ENCODE assay signal across 1 cellular context in genomic region chr22:44693145-44693544, GRCh38.
TF ChIP-seq lines count a peak whose summit lies in the region.

No MANE protein-coding gene starts in this region.

TF ChIP-seq in HepG2, 621 proteins besides CTCF, POLR2A, EP300 and RAD21 (continued from another document):
- TF ChIP-seq AHDC1 (CRISPR knock-in tag; IDR thresholded peaks at IDR 0.05; ENCODE audit: borderline replicate concordance) (no peak), ZNF354B (CRISPR knock-in tag; IDR thresholded peaks at IDR 0.05) (no peak), HNRNPL (IDR thresholded peaks at IDR 0.05; ENCODE audit: low read depth, low read length) (no peak), RXRB (CRISPR knock-in tag; IDR thresholded peaks at IDR 0.05; ENCODE audit: borderline replicate concordance) (peak; percentile 33; the same call in 1 of the 2 replicates), ZNF468 (CRISPR knock-in tag; IDR thresholded peaks at IDR 0.05) (no peak), FOSL2 (CRISPR knock-in tag; IDR thresholded peaks at IDR 0.05) (peak; percentile 96), FOSL1 (CRISPR knock-in tag; IDR thresholded peaks at IDR 0.05; ENCODE audit: borderline replicate concordance) (peak; percentile 75; the same call in 1 of the 2 replicates), ZNF558 (CRISPR knock-in tag; IDR thresholded peaks at IDR 0.05; ENCODE audit: borderline replicate concordance) (no peak), SOX5 (CRISPR knock-in tag; IDR thresholded peaks at IDR 0.05; ENCODE audit: borderline replicate concordance) (0 out of 2 replicates have a peak, but pooled peaks have one; percentile 12), ZNF431 (CRISPR knock-in tag; IDR thresholded peaks at IDR 0.05; ENCODE audit: borderline replicate concordance, low read depth) (no peak), PAXIP1 (CRISPR knock-in tag; conservative IDR thresholded peaks at IDR 0.05) (no peak; the same call in 1 of the 2 replicates), SNRNP70 (IDR thresholded peaks at IDR 0.05; ENCODE audit: low read depth, low read length) (no peak), ATF7-NPFF (CRISPR knock-in tag; IDR thresholded peaks at IDR 0.05; ENCODE audit: low read depth) (no peak), ONECUT2 (CRISPR knock-in tag; IDR thresholded peaks at IDR 0.05) (no peak), HHEX (CRISPR knock-in tag; IDR thresholded peaks at IDR 0.05) (no peak), ZBTB10 (CRISPR knock-in tag; IDR thresholded peaks at IDR 0.05; ENCODE audit: borderline replicate concordance) (no peak), ZNF598 (CRISPR knock-in tag; IDR thresholded peaks at IDR 0.05; ENCODE audit: borderline replicate concordance) (no peak), CHD4 (IDR thresholded peaks at IDR 0.05; ENCODE audit: borderline replicate concordance, low read length) (no peak), ZNF34 (CRISPR knock-in tag; IDR thresholded peaks at IDR 0.05; ENCODE audit: borderline replicate concordance) (no peak), MAFG (CRISPR knock-in tag; IDR thresholded peaks at IDR 0.05) (no peak), ZNF263 (CRISPR knock-in tag; IDR thresholded peaks at IDR 0.05) (peak; percentile 68; the same call in 1 of the 2 replicates)
